ENCODE assay signal across 2 cellular contexts in genomic region chr3:123587399-123587798, GRCh38.
TF ChIP-seq lines count a peak whose summit lies in the region.

No MANE protein-coding gene starts in this region.

TF ChIP-seq in IMR-90, 13 proteins besides CTCF, POLR2A, EP300 and RAD21:
- TF ChIP-seq MXI1 (IDR thresholded peaks at IDR 0.05; ENCODE audit: borderline replicate concordance, low read depth, low read length) (no peak), FOS (IDR thresholded peaks at IDR 0.05; ENCODE audit: low read depth, low read length) (no peak), ELK1 (IDR thresholded peaks at IDR 0.05; ENCODE audit: borderline replicate concordance, low read depth, low read length) (no peak)

TF ChIP-seq in GM12878, 131 proteins besides CTCF, POLR2A, EP300 and RAD21:
- TF ChIP-seq CBFB (IDR thresholded peaks at IDR 0.05; ENCODE audit: low read depth): no peak
- TF ChIP-seq IRF4 (IDR thresholded peaks at IDR 0.05; ENCODE audit: low read depth, low read length): no peak
- no peak for TF ChIP-seq NR2C2 (IDR thresholded peaks at IDR 0.05; ENCODE audit: borderline replicate concordance, control insufficient read depth, insufficient read length, low read depth)
- TF ChIP-seq NFYA (IDR thresholded peaks at IDR 0.05; ENCODE audit: borderline replicate concordance, low read depth, low read length): no peak
- no peak for TF ChIP-seq ZNF207 (IDR thresholded peaks at IDR 0.05; ENCODE audit: borderline replicate concordance)
